8 cellular contexts compared by ENCODE assay signal in genomic region chr19:40778865-40779284, GRCh38. TPM values are rescaled to one million over a fixed set of nuclear protein-coding genes. Genes with fewer than 3 reads are reported as not detected.
DNase-seq lines count a peak whose midpoint lies in the region; ATAC-seq, FAIRE-seq and TF ChIP-seq lines count a peak whose summit lies in the region.

No MANE protein-coding gene starts in this region.

- peak overlapping the region; percentile 99 for H3K4me2 ChIP-seq in astrocyte (ENCODE audit: low read length)

- no peaks in the 10 kb centered on the region for H3K79me2 ChIP-seq in astrocyte (ENCODE audit: insufficient read depth, low read length)

- FAIRE-seq in astrocyte (lab: Jason Lieb, UNC): no peak

- H3K27me3 Mint-ChIP-seq in activated naive CD4-positive, alpha-beta T cell treated with anti-CD3 and anti-CD28 coated beads, Interleukin-2, amount 10 ng/mL, durations not matched to agents 7 days and 5 days: no peaks in the 10 kb centered on the region
- no peaks in the 10 kb centered on the region for H3K27me3 Mint-ChIP-seq in astrocyte (ENCODE audit: low read depth, unreplicated experiment)

- H3K4me3 Mint-ChIP-seq in activated naive CD4-positive, alpha-beta T cell treated with anti-CD3 and anti-CD28 coated beads, Interleukin-2, amount 10 ng/mL, durations not matched to agents 7 days and 5 days: peak overlapping the region; percentile 99
- H3K4me3 Mint-ChIP-seq in astrocyte (ENCODE audit: unreplicated experiment): peak overlapping the region; percentile 89

- peak overlapping the region; percentile 86 for H3K27ac ChIP-seq in astrocyte (ENCODE audit: low read depth, low read length)
- H3K27ac ChIP-seq in lower lobe of right lung: peak overlapping the region; percentile 96
- H3K27ac ChIP-seq in urinary bladder (ENCODE audit: low read depth): no peak overlapping the region

- ATAC-seq in lower lobe of right lung: no peak

- DNase-seq in activated naive CD4-positive, alpha-beta T cell treated with anti-CD3 and anti-CD28 coated beads, Interleukin-2, amount 10 ng/mL, durations not matched to agents 7 days and 5 days: no peak
- DNase-seq in activated naive CD4-positive, alpha-beta T cell (lab: John Stamatoyannopoulos, UW): no peak
- DNase-seq in astrocyte (ENCODE audit: low read depth) (peak; percentile 22), lower lobe of right lung (no peak), iPS-NIHi11 (ENCODE audit: low spot score) (no peak), NCI-H187 treated with DMSO at 0.1 percent for 48 hours (lab: John Stamatoyannopoulos, UW) (no peak)
- DNase-seq in activated CD4-positive, CD25-positive, alpha-beta regulatory T cell (lab: John Stamatoyannopoulos, UW): no peak

- H3K9ac ChIP-seq in astrocyte (ENCODE audit: low read length): peak overlapping the region; percentile 91

- H3K27ac Mint-ChIP-seq in activated naive CD4-positive, alpha-beta T cell treated with anti-CD3 and anti-CD28 coated beads, Interleukin-2, amount 10 ng/mL, durations not matched to agents 7 days and 5 days: peak overlapping the region; percentile 100
- H3K27ac Mint-ChIP-seq in astrocyte (ENCODE audit: unreplicated experiment): peak overlapping the region; percentile 98

- TF ChIP-seq CTCF in astrocyte (IDR thresholded peaks at IDR 0.05; ENCODE audit: insufficient read depth, low read depth, low read length) (no peak), lower lobe of right lung (IDR thresholded peaks at IDR 0.05) (no peak)

- H3K27me3 ChIP-seq in astrocyte (ENCODE audit: insufficient read depth, low read length): no peaks in the 10 kb centered on the region
- H3K27me3 ChIP-seq in lower lobe of right lung (ENCODE audit: low read depth): no peaks in the 10 kb centered on the region

- intact Hi-C loops in lower lobe of right lung (cut with DNase I): no loop called here

- no peaks in the 10 kb centered on the region for H3K9me3 Mint-ChIP-seq in activated naive CD4-positive, alpha-beta T cell treated with anti-CD3 and anti-CD28 coated beads, Interleukin-2, amount 10 ng/mL, durations not matched to agents 7 days and 5 days
- no peaks in the 10 kb centered on the region for H3K9me3 Mint-ChIP-seq in astrocyte (ENCODE audit: unreplicated experiment)

- H4K20me1 ChIP-seq in astrocyte (ENCODE audit: insufficient read depth, low read length): peaks cover 2% of the 10 kb centered on the region

- peaks cover 35% of the 10 kb centered on the region for H3K4me1 Mint-ChIP-seq in activated naive CD4-positive, alpha-beta T cell treated with anti-CD3 and anti-CD28 coated beads, Interleukin-2, amount 10 ng/mL, durations not matched to agents 7 days and 5 days
- H3K4me1 Mint-ChIP-seq in astrocyte (ENCODE audit: low read depth, unreplicated experiment): peaks cover 10% of the 10 kb centered on the region

- WGBS in urinary bladder: 9% methylated on average over 5 of the region's 5 CpGs

- H3K36me3 ChIP-seq in astrocyte (ENCODE audit: insufficient read depth, low read length) (no peaks in the 10 kb centered on the region), lower lobe of right lung (peaks cover 9% of the 10 kb centered on the region), urinary bladder (ENCODE audit: insufficient read depth) (no peaks in the 10 kb centered on the region)

- peak overlapping the region; percentile 93 for H2AFZ ChIP-seq in astrocyte (ENCODE audit: low read depth, low read length)

- H3K9me3 ChIP-seq in astrocyte (ENCODE audit: insufficient read depth, low read depth, low read length) (no peaks in the 10 kb centered on the region), lower lobe of right lung (no peaks in the 10 kb centered on the region)

- H3K4me3 ChIP-seq in astrocyte (ENCODE audit: insufficient read depth, low read depth, low read length): peak overlapping the region; percentile 81
- H3K4me3 ChIP-seq in lower lobe of right lung: peak overlapping the region; percentile 60
- H3K4me3 ChIP-seq in urinary bladder (ENCODE audit: low read depth, low read length): peak overlapping the region; percentile 49

- peaks cover 25% of the 10 kb centered on the region for H3K36me3 Mint-ChIP-seq in activated naive CD4-positive, alpha-beta T cell treated with anti-CD3 and anti-CD28 coated beads, Interleukin-2, amount 10 ng/mL, durations not matched to agents 7 days and 5 days
- H3K36me3 Mint-ChIP-seq in astrocyte (ENCODE audit: low read depth, unreplicated experiment): peaks cover 5% of the 10 kb centered on the region

- H3K4me1 ChIP-seq in astrocyte (ENCODE audit: insufficient read depth, low read length): peaks cover 22% of the 10 kb centered on the region
- peaks cover 22% of the 10 kb centered on the region for H3K4me1 ChIP-seq in lower lobe of right lung
- H3K4me1 ChIP-seq in urinary bladder (ENCODE audit: insufficient read depth): no peaks in the 10 kb centered on the region

- CTCF ChIA-PET in activated naive CD4-positive, alpha-beta T cell treated with anti-CD3 and anti-CD28 coated beads, Interleukin-2, amount 10 ng/mL, durations not matched to agents 7 days and 5 days (lab: Charles Lee): interaction anchor here (1.2 to 3.8 kb wide), 7 partner anchors 13 to 129 kb away, joined by 3 to 24 read pairs (median 7); partner anchors contain the start of gene EGLN2

RNA-seq across cellular contexts. Expression of gene RAB4B, which starts 0.8 kb away (rescaled TPM):
- total RNA-seq in astrocyte: 18.8 and 21.0 TPM in 2 replicates
- total RNA-seq in lower lobe of right lung: 48.5 TPM
- total RNA-seq in urinary bladder: 2.7 TPM
- 46.2 TPM for polyA plus RNA-seq in urinary bladder

RNA-seq across cellular contexts. Expression of gene MIA, which starts 3.6 kb away (rescaled TPM):
- total RNA-seq in astrocyte (2.5 TPM in 2 replicates), lower lobe of right lung (1.7 TPM), urinary bladder (2.9 TPM)
- polyA plus RNA-seq in urinary bladder: 11.8 TPM

RNA-seq across cellular contexts. Expression of gene EGLN2, which starts 20.1 kb away (rescaled TPM):
- total RNA-seq in astrocyte: 82.1 and 84.6 TPM in 2 replicates
- total RNA-seq in lower lobe of right lung: 188 TPM
- total RNA-seq in urinary bladder: 39.5 TPM
- 122 TPM for polyA plus RNA-seq in urinary bladder

RNA-seq across cellular contexts. Expression of gene SNRPA, which starts 27.9 kb away (rescaled TPM):
- total RNA-seq in astrocyte (60.0 and 67.0 TPM in 2 replicates), lower lobe of right lung (44.8 TPM), urinary bladder (22.6 TPM)
- 67.2 TPM for polyA plus RNA-seq in urinary bladder

RNA-seq across cellular contexts. Expression of gene ACTMAP, which starts 28.6 kb away (rescaled TPM):
- total RNA-seq in astrocyte: 9.6 and 10.1 TPM in 2 replicates
- total RNA-seq in lower lobe of right lung: 17.6 TPM
- total RNA-seq in urinary bladder: 0.79 TPM
- 5.7 TPM for polyA plus RNA-seq in urinary bladder
